ENCODE assay signal across 9 cellular contexts in genomic region chr2:108620656-108621055, GRCh38.
DNase-seq lines count a peak whose midpoint lies in the region; ATAC-seq and TF ChIP-seq lines count a peak whose summit lies in the region.
"Had no signal": no experiment of that assay in that cellular context is flagged by ENCODE, and none has a peak within 500 bp of the region (broad histone marks: within the 10 kb centered on the region; RNA-seq: fewer than 3 reads in every experiment).

No MANE protein-coding gene starts in this region.

- peaks cover 2% of the 10 kb centered on the region for H3K79me1 ChIP-seq in trophoblast cell (ENCODE audit: low read length)

- no peak overlapping the region for H2BK5ac ChIP-seq in trophoblast cell (ENCODE audit: low read depth, low read length, poor library complexity)

- H3K4me3 ChIP-seq in iPS-18a (ENCODE audit: low read length) (peak overlapping the region; percentile 54), suprapubic skin (no peak overlapping the region), trophoblast cell (ENCODE audit: low read depth, low read length) (no peak overlapping the region)

- TF ChIP-seq CTCF in suprapubic skin (IDR thresholded peaks at IDR 0.05) = no peak

- H3K27ac ChIP-seq in iPS-18a (ENCODE audit: low read length) (peak overlapping the region; percentile 78), suprapubic skin (peak overlapping the region; percentile 42), trophoblast cell (ENCODE audit: low read depth, low read length) (no peak overlapping the region)

- WGBS in suprapubic skin = 42% methylated on average over 3 of the region's 3 CpGs
- WGBS in trophoblast cell (ENCODE audit: extremely low coverage, insufficient coverage, insufficient read length) = no CpG with 5 or more reads among the region's 3 CpGs

- H2AK5ac ChIP-seq in trophoblast cell (ENCODE audit: low read length) = no peak overlapping the region

- no peak for DNase-seq in activated CD8-positive, alpha-beta memory T cell treated with anti-CD3 and anti-CD28 coated beads, Interleukin-2, amount 10 ng/mL, durations not matched to agents 7 days and 5 days
- DNase-seq in activated CD8-positive, alpha-beta memory T cell treated with anti-CD3 and anti-CD28 coated beads for 24 hours = no peak
- DNase-seq in T-cell (no peak), suprapubic skin (ENCODE audit: low spot score in 2 of 2) (no peak), trophoblast cell (no peak)
- DNase-seq: foreskin melanocyte had no signal

- no peak for ATAC-seq in activated CD8-positive, alpha-beta memory T cell treated with anti-CD3 and anti-CD28 coated beads, Interleukin-2, amount 10 ng/mL, durations not matched to agents 7 days and 5 days
- ATAC-seq in T-cell (replicated peaks in 1 of 4) = peak; percentile 1 to 9 (median 2)
- no peak for ATAC-seq in HG02610 (IDR thresholded peaks at IDR 0.05; ENCODE audit: unreplicated experiment)
- no peak for ATAC-seq in HG03457 (IDR thresholded peaks at IDR 0.05; ENCODE audit: unreplicated experiment)

- peaks cover 5% of the 10 kb centered on the region for H3K36me3 Mint-ChIP-seq in activated CD8-positive, alpha-beta memory T cell treated with anti-CD3 and anti-CD28 coated beads, Interleukin-2, amount 10 ng/mL, durations not matched to agents 7 days and 5 days
- H3K36me3 Mint-ChIP-seq in T-cell = peaks cover 3% of the 10 kb centered on the region

- no peak overlapping the region for H3K18ac ChIP-seq in trophoblast cell (ENCODE audit: low read length)

- H3K27me3 ChIP-seq in iPS-18a (ENCODE audit: control insufficient read depth, insufficient read depth, low read length) = no peaks in the 10 kb centered on the region
- H3K27me3 ChIP-seq in suprapubic skin = no peaks in the 10 kb centered on the region
- H3K27me3 ChIP-seq in trophoblast cell (ENCODE audit: insufficient read depth, low read length) = no peaks in the 10 kb centered on the region

- H4K12ac ChIP-seq in trophoblast cell (ENCODE audit: low read depth, low read length) = no peak overlapping the region

- H3K9me3 ChIP-seq in iPS-18a (ENCODE audit: control insufficient read depth, low read depth, low read length) (no peaks in the 10 kb centered on the region), suprapubic skin (no peaks in the 10 kb centered on the region), trophoblast cell (ENCODE audit: insufficient read depth, low read depth, low read length) (no peaks in the 10 kb centered on the region)

- H3K27ac Mint-ChIP-seq in activated CD8-positive, alpha-beta memory T cell treated with anti-CD3 and anti-CD28 coated beads, Interleukin-2, amount 10 ng/mL, durations not matched to agents 7 days and 5 days = peak overlapping the region; percentile 90
- peak overlapping the region; percentile 94 for H3K27ac Mint-ChIP-seq in T-cell

- no peak overlapping the region for H4K8ac ChIP-seq in trophoblast cell (ENCODE audit: low read depth, low read length)

- H3K36me3 ChIP-seq in iPS-18a (ENCODE audit: control insufficient read depth, low read depth, low read length) = no peaks in the 10 kb centered on the region
- H3K36me3 ChIP-seq in suprapubic skin = no peaks in the 10 kb centered on the region
- no peaks in the 10 kb centered on the region for H3K36me3 ChIP-seq in trophoblast cell (ENCODE audit: control insufficient read depth in 1 of 2, insufficient read depth in 2 of 2, low read length in 2 of 2)

- H3K9ac ChIP-seq in iPS-18a (ENCODE audit: low read length) = peak overlapping the region; percentile 58
- H3K9ac ChIP-seq in trophoblast cell (ENCODE audit: low read length) = no peak overlapping the region

- no peak overlapping the region for H3K14ac ChIP-seq in trophoblast cell (ENCODE audit: low read length)

- H3K4ac ChIP-seq in trophoblast cell (ENCODE audit: low read depth, low read length) = no peak overlapping the region

- H2BK120ac ChIP-seq in trophoblast cell (ENCODE audit: insufficient read depth, low read length, poor library complexity) = no peak overlapping the region

- H3K4me1 ChIP-seq in iPS-18a (ENCODE audit: control insufficient read depth, low read depth, low read length) (peaks cover 40% of the 10 kb centered on the region), suprapubic skin (peaks cover 60% of the 10 kb centered on the region), trophoblast cell (ENCODE audit: control insufficient read depth in 1 of 2, insufficient read depth in 2 of 2, low read length in 2 of 2) (peaks cover 11 to 20% of the 10 kb centered on the region in 2 experiments)

- H3K27me3 Mint-ChIP-seq in activated CD8-positive, alpha-beta memory T cell treated with anti-CD3 and anti-CD28 coated beads, Interleukin-2, amount 10 ng/mL, durations not matched to agents 7 days and 5 days = no peaks in the 10 kb centered on the region
- H3K27me3 Mint-ChIP-seq in T-cell = no peaks in the 10 kb centered on the region

- H3K23ac ChIP-seq in trophoblast cell (ENCODE audit: low read length) = no peak overlapping the region

- no peak overlapping the region for H3K4me2 ChIP-seq in trophoblast cell (ENCODE audit: low read length)

- no peak for TF ChIP-seq POLR2A in suprapubic skin (IDR thresholded peaks at IDR 0.05)

- H3K4me3 Mint-ChIP-seq in activated CD8-positive, alpha-beta memory T cell treated with anti-CD3 and anti-CD28 coated beads, Interleukin-2, amount 10 ng/mL, durations not matched to agents 7 days and 5 days = peak overlapping the region; percentile 27
- peak overlapping the region; percentile 82 to 88 (median 84) for H3K4me3 Mint-ChIP-seq in T-cell

- POLR2A ChIA-PET in T-cell (lab: Charles Lee) = interaction anchor here in 1 of 2 donors (1.0 to 2.0 kb wide), 4 partner anchors 9 to 166 kb away, joined by 3 to 16 read pairs (median 6); partner anchors contain the start of genes CCDC138 and LIMS1

- no peaks in the 10 kb centered on the region for H3K79me2 ChIP-seq in trophoblast cell (ENCODE audit: control insufficient read depth, insufficient read depth, low read length, poor library complexity)

- H2AFZ ChIP-seq in trophoblast cell (ENCODE audit: insufficient read depth, low read length, poor library complexity) = no peak overlapping the region

- no peak overlapping the region for H2BK12ac ChIP-seq in trophoblast cell (ENCODE audit: low read length)

- no peaks in the 10 kb centered on the region for H3K9me3 Mint-ChIP-seq in activated CD8-positive, alpha-beta memory T cell treated with anti-CD3 and anti-CD28 coated beads, Interleukin-2, amount 10 ng/mL, durations not matched to agents 7 days and 5 days (ENCODE audit: low read depth)
- no peaks in the 10 kb centered on the region for H3K9me3 Mint-ChIP-seq in T-cell

- H4K91ac ChIP-seq in trophoblast cell (ENCODE audit: low read depth, low read length) = no peak overlapping the region

- CTCF ChIA-PET in activated CD8-positive, alpha-beta memory T cell treated with anti-CD3 and anti-CD28 coated beads, Interleukin-2, amount 10 ng/mL, durations not matched to agents 7 days and 5 days (lab: Charles Lee) = interaction anchor here (1.2 to 10.6 kb wide), 5 partner anchors 8 to 15 kb away, joined by 5 to 102 read pairs (median 12); no protein-coding TSS in a partner anchor
- CTCF ChIA-PET in T-cell (lab: Charles Lee) = interaction anchor here (1.2 to 3.0 kb wide), 7 partner anchors 9 to 37 kb away, joined by 3 to 16 read pairs (median 6); no protein-coding TSS in a partner anchor

- no peak for TF ChIP-seq EP300 in suprapubic skin (IDR thresholded peaks at IDR 0.05)

- peaks cover 75% of the 10 kb centered on the region for H3K4me1 Mint-ChIP-seq in activated CD8-positive, alpha-beta memory T cell treated with anti-CD3 and anti-CD28 coated beads, Interleukin-2, amount 10 ng/mL, durations not matched to agents 7 days and 5 days
- peaks cover 76 to 89% (median 85%) of the 10 kb centered on the region in 3 donors for H3K4me1 Mint-ChIP-seq in T-cell

Comparison
In these comparisons a context has a peak if more than half of its experiments do, and no peak if none do; other contexts are left out.
1. ATAC-seq: peak in T-cell (4 of 4); none in activated CD8-positive, alpha-beta memory T cell treated with anti-CD3 and anti-CD28 coated beads, Interleukin-2, amount 10 ng/mL, durations not matched to agents 7 days and 5 days (single experiment), HG02610 (single experiment) and HG03457 (single experiment).